ENCODE assay signal across 17 cellular contexts in genomic region chrX:25049347-25049746, GRCh38. TPM values are rescaled to one million over a fixed set of nuclear protein-coding genes. Genes with fewer than 3 reads are reported as not detected.
DNase-seq lines count a peak whose midpoint lies in the region; ATAC-seq, FAIRE-seq and TF ChIP-seq lines count a peak whose summit lies in the region.
"Had no signal": no experiment of that assay in that cellular context is flagged by ENCODE, and none has a peak within 500 bp of the region (broad histone marks: within the 10 kb centered on the region; RNA-seq: fewer than 3 reads in every experiment).

No MANE protein-coding gene starts in this region.

- H3K4me1 Mint-ChIP-seq in H9 (peaks cover 56 to 59% of the 10 kb centered on the region in 2 experiments), mesothelial cell of epicardium (peaks cover 4% of the 10 kb centered on the region)

- H3K14ac ChIP-seq in H9 (ENCODE audit: insufficient read depth, low read length), result no peak overlapping the region

- no peak overlapping the region for H3K4me3 Mint-ChIP-seq in H9
- H3K4me3 Mint-ChIP-seq in mesothelial cell of epicardium, result no peak overlapping the region

- H3K23ac ChIP-seq in H9 (ENCODE audit: insufficient read length, low read depth, low read length), result no peak overlapping the region

- ATAC-seq in HG03135 (IDR thresholded peaks at IDR 0.05; ENCODE audit: unreplicated experiment) (no peak), GM18867 (IDR thresholded peaks at IDR 0.05; ENCODE audit: unreplicated experiment) (no peak)

- H3K79me1 ChIP-seq in H9 (ENCODE audit: insufficient read depth, low read depth, low read length, poor library complexity, severe bottlenecking), result no peaks in the 10 kb centered on the region

- no peaks in the 10 kb centered on the region for H3K27me3 ChIP-seq in H9 (ENCODE audit: insufficient read depth, low read length)
- H3K27me3 ChIP-seq in bronchial epithelial cell (ENCODE audit: control insufficient read depth, insufficient read depth, low read length), result no peaks in the 10 kb centered on the region
- H3K27me3 ChIP-seq: neutrophil, Peyer's patch, testis had no signal

- no peak overlapping the region for H2BK5ac ChIP-seq in H9 (ENCODE audit: insufficient read length, low read length)

- no peak overlapping the region for H4K5ac ChIP-seq in H9 (ENCODE audit: insufficient read length, low read depth, low read length)

- DNase-seq in H9 (no peak), MV-4-11 (lab: John Stamatoyannopoulos, UW) (peak; percentile 47), bronchial epithelial cell (ENCODE audit: low read depth) (peak; percentile 21), renal cortical epithelial cell (ENCODE audit: low read depth) (peak; percentile 66), mesothelial cell of epicardium (ENCODE audit: low spot score in 2 of 2, unreplicated experiment in 2 of 2) (no peak)
- DNase-seq: activated CD8-positive, alpha-beta memory T cell treated with anti-CD3 and anti-CD28 coated beads for 24 hours; activated gamma-delta T cell treated with Interleukin-2 at 50 U/mL for 16 hours; NCI-H1092 treated with DMSO at 0.1 percent for 48 hours; Peyer's patch; testis had no signal

- H3K4ac ChIP-seq in H9 (ENCODE audit: low read depth, low read length), result no peak overlapping the region

- H3K9ac ChIP-seq in H9 (ENCODE audit: extremely low read depth, insufficient read length, low read length), result no peak overlapping the region

- no peaks in the 10 kb centered on the region for H3K36me3 ChIP-seq in bronchial epithelial cell (ENCODE audit: control insufficient read depth, insufficient read depth, low read length)
- H3K36me3 ChIP-seq: neutrophil, Peyer's patch had no signal

- H3K23me2 ChIP-seq in H9 (ENCODE audit: insufficient read length, low read depth, low read length, poor library complexity, severe bottlenecking), result no peaks in the 10 kb centered on the region

- no peak overlapping the region for H2BK15ac ChIP-seq in H9 (ENCODE audit: low read depth, low read length)

- H3T11ph ChIP-seq in H9 (ENCODE audit: low read length), result no peak overlapping the region

- H3K56ac ChIP-seq in H9 (ENCODE audit: insufficient read length, low read depth, low read length), result no peak overlapping the region

- no peaks in the 10 kb centered on the region for H4K20me1 ChIP-seq in H9 (ENCODE audit: control insufficient read depth, insufficient read depth, insufficient read length)

- no peaks in the 10 kb centered on the region for H3K9me3 ChIP-seq in H9 (ENCODE audit: control insufficient read depth, low read depth, low read length)
- H3K9me3 ChIP-seq: neutrophil, Peyer's patch, testis had no signal

- H3K27ac Mint-ChIP-seq in H9, result peak overlapping the region; percentile 79 to 93 (median 92)
- no peak overlapping the region for H3K27ac Mint-ChIP-seq in mesothelial cell of epicardium

- H2BK12ac ChIP-seq in H9 (ENCODE audit: insufficient read length, low read depth, low read length), result no peak overlapping the region

- no peak overlapping the region for H2AK5ac ChIP-seq in H9 (ENCODE audit: insufficient read length, low read length)

- peaks cover 13% of the 10 kb centered on the region; the same call in 1 of the 2 replicates for H3K4me1 ChIP-seq in H9 (ENCODE audit: insufficient read depth, low read length)
- H3K4me1 ChIP-seq: Peyer's patch, testis had no signal

- WGBS in H9 (ENCODE audit: extremely low coverage, insufficient read length, low lambda C conversion rate), result no CpG with 5 or more reads among the region's 5 CpGs

- H4K91ac ChIP-seq in H9 (ENCODE audit: insufficient read length, low read depth, low read length), result no peak overlapping the region

- H3K27ac ChIP-seq in H9 (ENCODE audit: insufficient read length, low read depth, low read length), result peak overlapping the region; percentile 87
- H3K27ac ChIP-seq: neutrophil, Peyer's patch, skin epidermis, testis had no signal

- no peak overlapping the region for H3K4me2 ChIP-seq in H9 (ENCODE audit: insufficient read depth, insufficient read length, low read length)

- H2BK20ac ChIP-seq in H9 (ENCODE audit: low read depth, low read length, poor library complexity, severe bottlenecking), result peak overlapping the region; percentile 86

- H3K27me3 Mint-ChIP-seq in H9 (ENCODE audit: low read depth) (no peaks in the 10 kb centered on the region; the same call in 1 of the 2 replicates), mesothelial cell of epicardium (ENCODE audit: low read depth) (peaks cover 50% of the 10 kb centered on the region)

- H2AFZ ChIP-seq in H9 (ENCODE audit: low read length), result no peak overlapping the region

- H3K9me3 Mint-ChIP-seq in H9 (peaks cover 13 to 20% of the 10 kb centered on the region in 2 experiments), mesothelial cell of epicardium (no peaks in the 10 kb centered on the region)

- H3K4me3 ChIP-seq in bronchial epithelial cell (ENCODE audit: low read depth, low read length), result no peak overlapping the region
- H3K4me3 ChIP-seq: lung, Peyer's patch, skin epidermis, testis had no signal

- H4K8ac ChIP-seq in H9 (replicated peaks; ENCODE audit: insufficient read length, low read depth, low read length), result no peak overlapping the region

- peaks cover 6 to 24% (median 14%) of the 10 kb centered on the region in 3 experiments for H3K36me3 Mint-ChIP-seq in H9 (ENCODE audit: insufficient read depth in 1 of 3, low read depth in 3 of 3)
- H3K36me3 Mint-ChIP-seq in mesothelial cell of epicardium, result no peaks in the 10 kb centered on the region

- no peak for FAIRE-seq in bronchial epithelial cell (lab: Jason Lieb, UNC)

- no peak for TF ChIP-seq CTCF in H9 (conservative IDR thresholded peaks at IDR 0.05)
- no peak for TF ChIP-seq CTCF in bronchial epithelial cell (IDR thresholded peaks at IDR 0.05; ENCODE audit: insufficient read depth, low read length, severe bottlenecking)
- TF ChIP-seq CTCF in mesothelial cell of epicardium (IDR thresholded peaks at IDR 0.05; ENCODE audit: unreplicated experiment), result no peak

- H3K79me2 ChIP-seq in H9 (ENCODE audit: insufficient read depth, low read length), result no peaks in the 10 kb centered on the region

- H2BK120ac ChIP-seq in H9 (ENCODE audit: low read depth, low read length, poor library complexity, severe bottlenecking), result no peak overlapping the region

- H3K18ac ChIP-seq in H9 (ENCODE audit: insufficient read length, low read depth, low read length), result no peak overlapping the region

RNA-seq across cellular contexts. Expression of gene ARX, which starts 33.6 kb away (rescaled TPM):
- total RNA-seq in H9 (2021) (0.24 and 0.42 TPM in 2 replicates), bronchial epithelial cell (not detected in 2 replicates), renal cortical epithelial cell (not detected in 2 replicates), mesothelial cell of epicardium (not detected in 3 replicates)
- total RNA-seq: cardiac septum, epithelial cell of proximal tubule had no signal

Comparison
In these comparisons a context has a peak if more than half of its experiments do, and no peak if none do; other contexts are left out.
1. DNase-seq: peak in MV-4-11 (single experiment), bronchial epithelial cell (single experiment) and renal cortical epithelial cell (single experiment); none in H9 (single experiment) and mesothelial cell of epicardium (0 of 2).